In the genomic region with DNA sequence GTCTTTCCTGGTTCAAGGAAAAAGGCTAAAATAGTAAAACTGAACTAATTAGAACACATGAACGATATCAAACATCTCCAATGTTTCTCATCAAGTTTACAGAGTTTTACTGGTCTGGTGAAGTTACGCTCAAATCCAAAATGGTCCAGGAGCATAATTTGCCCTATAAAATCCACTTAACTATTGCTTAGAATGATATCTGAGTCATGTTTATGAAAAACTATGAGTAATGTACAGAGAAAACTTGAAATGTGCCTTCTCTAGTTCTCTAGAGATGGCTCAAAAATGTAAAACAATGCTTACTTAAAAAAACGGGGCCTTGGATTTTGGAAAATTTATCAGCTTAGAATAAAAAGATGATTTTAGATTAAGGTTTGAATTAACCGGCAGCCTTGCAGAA, we compare ENCODE assay signal across 23 cellular contexts.
"Had no signal": no experiment of that assay in that cellular context is flagged by ENCODE, and none has a peak within 500 bp of the region (broad histone marks: within the 10 kb centered on the region; RNA-seq: fewer than 3 reads in every experiment).

No MANE protein-coding gene starts in this region.

- H3K36me3 ChIP-seq: tibial nerve had no signal

- H3K4me1 Mint-ChIP-seq: neural crest cell had no signal

- H3K9me3 Mint-ChIP-seq: activated CD4-positive, alpha-beta memory T cell treated with anti-CD3 and anti-CD28 coated beads for 36 hours; central memory CD8-positive, alpha-beta T cell; immature natural killer cell; naive thymus-derived CD4-positive, alpha-beta T cell; neural crest cell had no signal

- DNase-seq: activated CD4-positive, alpha-beta memory T cell treated with anti-CD3 and anti-CD28 coated beads for 36 hours; activated CD4-positive, alpha-beta T cell treated with anti-CD3 and anti-CD28 coated beads for 48 hours; activated effector memory CD4-positive, alpha-beta T cell treated with Interleukin-2 at 50 U/mL for 16 hours; activated naive CD4-positive, alpha-beta T cell treated with Interleukin-2 at 50 U/mL for 16 hours; activated T-cell treated with anti-CD3 and anti-CD28 coated beads, Interleukin-2, amount 50 U/mL, for 48 hours; dermis blood vessel endothelial cell; effector CD4-positive, alpha-beta T cell; head of caudate nucleus; hippocampal formation; immature natural killer cell; kidney; midbrain; naive thymus-derived CD4-positive, alpha-beta T cell; nucleus accumbens; right cardiac atrium; spleen; stimulated activated naive CD4-positive, alpha-beta T cell treated with Interleukin-2 at 50 U/mL for 16 hours had no signal

- H3K4me3 Mint-ChIP-seq: activated CD4-positive, alpha-beta memory T cell treated with anti-CD3 and anti-CD28 coated beads for 36 hours; central memory CD8-positive, alpha-beta T cell; immature natural killer cell; naive thymus-derived CD4-positive, alpha-beta T cell; neural crest cell had no signal

- H3K27ac Mint-ChIP-seq: activated CD4-positive, alpha-beta memory T cell treated with anti-CD3 and anti-CD28 coated beads for 36 hours; naive thymus-derived CD4-positive, alpha-beta T cell had no signal

- H3K27me3 Mint-ChIP-seq: activated CD4-positive, alpha-beta memory T cell treated with anti-CD3 and anti-CD28 coated beads for 36 hours; central memory CD8-positive, alpha-beta T cell; naive thymus-derived CD4-positive, alpha-beta T cell had no signal

- ATAC-seq: activated CD4-positive, CD25-positive, alpha-beta regulatory T cell treated with anti-CD3 and anti-CD28 coated beads, Interleukin-2, amount 50 U/mL, for 24 hours; naive thymus-derived CD4-positive, alpha-beta T cell; right cardiac atrium had no signal

- H3K27me3 ChIP-seq: esophagus muscularis mucosa, spleen, tibial nerve had no signal

- H3K4me3 ChIP-seq: esophagus muscularis mucosa, spleen, tibial nerve had no signal

- H3K27ac ChIP-seq: esophagus muscularis mucosa, spleen, tibial nerve, VCaP had no signal

- H3K4me1 ChIP-seq: tibial nerve had no signal

- H3K9me3 ChIP-seq: esophagus muscularis mucosa, spleen, tibial nerve had no signal
